1 cellular context compared by ENCODE assay signal in genomic region chr1:205749094-205749825, GRCh38.
TF ChIP-seq lines count a peak whose summit lies in the region.

No MANE protein-coding gene starts in this region.

TF ChIP-seq in K562, 482 proteins besides CTCF, POLR2A, EP300 and RAD21 (continued from another document and continues in another):
- TF ChIP-seq ZNF583 (CRISPR knock-in tag; IDR thresholded peaks at IDR 0.05): peak; percentile 75; the same call in 1 of the 2 replicates
- TF ChIP-seq RBM14 (IDR thresholded peaks at IDR 0.05; ENCODE audit: borderline replicate concordance, insufficient read depth, low read depth, low read length): no peak
- peak; percentile 63 for TF ChIP-seq CXXC5 (CRISPR knock-in tag; IDR thresholded peaks at IDR 0.05)
- peak; percentile 46 for TF ChIP-seq L3MBTL2 (IDR thresholded peaks at IDR 0.05)
- peak in 2 of 3 experiments; percentile 11 to 52; a peak in 3 of 6 replicates for TF ChIP-seq ZBTB11 (CRISPR knock-in tag; IDR thresholded peaks at IDR 0.05)
- peak; percentile 78 for TF ChIP-seq PREB (CRISPR knock-in tag; IDR thresholded peaks at IDR 0.05)
- TF ChIP-seq ASH1L (IDR thresholded peaks at IDR 0.05; ENCODE audit: borderline replicate concordance, low read depth, partially characterized antibody): no peak
- TF ChIP-seq ZFPM2 (CRISPR knock-in tag; IDR thresholded peaks at IDR 0.05): no peak; the same call in 1 of the 2 replicates
- TF ChIP-seq SAFB (IDR thresholded peaks at IDR 0.05; ENCODE audit: borderline replicate concordance, low read depth, low read length): 0 out of 2 replicates have a peak, but pooled peaks have one; percentile 46
- TF ChIP-seq ARID4B (CRISPR knock-in tag; IDR thresholded peaks at IDR 0.05): peak; percentile 77
- TF ChIP-seq CEBPZ (IDR thresholded peaks at IDR 0.05; ENCODE audit: borderline replicate concordance, low read depth, low read length): no peak
- peak; percentile 70; the same call in 1 of the 2 replicates for TF ChIP-seq TCF15 (CRISPR knock-in tag; IDR thresholded peaks at IDR 0.05)
- TF ChIP-seq THAP12 (CRISPR knock-in tag; IDR thresholded peaks at IDR 0.05): peak; percentile 96
- peak; percentile 69; the same call in 1 of the 2 replicates for TF ChIP-seq ZKSCAN1 (IDR thresholded peaks at IDR 0.05; ENCODE audit: low read depth, low read length)
- TF ChIP-seq MAZ (CRISPR knock-in tag; conservative IDR thresholded peaks at IDR 0.05 in 1 of 2, IDR thresholded peaks at IDR 0.05 in 1 of 2): peak; percentile 100
- peak; percentile 78 for TF ChIP-seq LEF1 (IDR thresholded peaks at IDR 0.05)
- TF ChIP-seq E2F6 (IDR thresholded peaks at IDR 0.05; ENCODE audit: borderline replicate concordance in 1 of 2, extremely low read depth in 1 of 2, insufficient read depth in 1 of 2, insufficient read length in 1 of 2, low read depth in 1 of 2, low read length in 1 of 2, poor library complexity in 1 of 2, severe bottlenecking in 1 of 2): peak in 1 of 2 experiments; percentile 79
- TF ChIP-seq MCM5 (IDR thresholded peaks at IDR 0.05; ENCODE audit: low read depth): no peak
- TF ChIP-seq CEBPB (tag; IDR thresholded peaks at IDR 0.05): no peak
- TF ChIP-seq NR4A1 (CRISPR knock-in tag; IDR thresholded peaks at IDR 0.05): 0 out of 2 replicates have a peak, but pooled peaks have one; percentile 72
- TF ChIP-seq NR4A1 (tag; IDR thresholded peaks at IDR 0.05): no peak
- no peak; the same call in 1 of the 2 replicates for TF ChIP-seq HES1 (IDR thresholded peaks at IDR 0.05; ENCODE audit: low read depth)
- peak; percentile 53; the same call in 1 of the 2 replicates for TF ChIP-seq ARID1B (IDR thresholded peaks at IDR 0.05)
- TF ChIP-seq MTA3 (IDR thresholded peaks at IDR 0.05; ENCODE audit: borderline replicate concordance): peak; percentile 85
- TF ChIP-seq ELF4 (CRISPR knock-in tag; IDR thresholded peaks at IDR 0.05): peak; percentile 72; the same call in 1 of the 2 replicates
- TF ChIP-seq GATAD2A (IDR thresholded peaks at IDR 0.05): no peak
- TF ChIP-seq ZNF76 (CRISPR knock-in tag; IDR thresholded peaks at IDR 0.05; ENCODE audit: borderline replicate concordance): 0 out of 2 replicates have a peak, but pooled peaks have one; percentile 79
- TF ChIP-seq LCOR (CRISPR knock-in tag; IDR thresholded peaks at IDR 0.05): peak; percentile 84; the same call in 1 of the 2 replicates
- no peak; the same call in none of the 2 replicates for TF ChIP-seq ZBTB7A (IDR thresholded peaks at IDR 0.05; ENCODE audit: borderline replicate concordance, control insufficient read depth, low read depth, low read length)
- peak; percentile 2; the same call in 1 of the 2 replicates for TF ChIP-seq SIN3B (IDR thresholded peaks at IDR 0.05; ENCODE audit: low read depth)
- 0 out of 2 replicates have a peak, but pooled peaks have one; percentile 31 for TF ChIP-seq RREB1 (CRISPR knock-in tag; IDR thresholded peaks at IDR 0.05)
- 0 out of 2 replicates have a peak, but pooled peaks have one; percentile 36 for TF ChIP-seq FOXJ2 (tag; IDR thresholded peaks at IDR 0.05)
